ENCODE assay signal across 23 cellular contexts in genomic region chr6:95417856-95418255, GRCh38.
"Had no signal": no experiment of that assay in that cellular context is flagged by ENCODE, and none has a peak within 500 bp of the region (broad histone marks: within the 10 kb centered on the region; RNA-seq: fewer than 3 reads in every experiment).

No MANE protein-coding gene starts in this region.

- H3K4me1 ChIP-seq: breast epithelium had no signal

- DNase-seq: activated CD4-positive, alpha-beta T cell treated with anti-CD3 and anti-CD28 coated beads for 48 hours; activated CD4-positive, alpha-beta T cell treated with anti-CD3 and anti-CD28 coated beads, Interleukin-2, amount 50 U/mL, for 4 hours; activated CD4-positive, CD25-positive, alpha-beta regulatory T cell treated with anti-CD3 and anti-CD28 coated beads, Interleukin-2, amount 50 U/mL, for 72 hours; activated CD8-positive, alpha-beta memory T cell treated with anti-CD3 and anti-CD28 coated beads, Interleukin-2, amount 50 U/mL, for 48 hours; activated CD8-positive, alpha-beta T cell treated with anti-CD3 and anti-CD28 coated beads, Interleukin-2, amount 10 ng/mL, durations not matched to agents 7 days and 5 days; activated naive CD4-positive, alpha-beta T cell treated with anti-CD3 and anti-CD28 coated beads, Interleukin-2, amount 50 U/mL, for 16 hours; activated naive CD8-positive, alpha-beta T cell treated with anti-CD3 and anti-CD28 coated beads, Interleukin-2, amount 10 ng/mL, durations not matched to agents 7 days and 5 days; activated T-cell treated with anti-CD3 and anti-CD28 coated beads, Interleukin-2, amount 50 U/mL, for 1 hour; aorta; central memory CD4-positive, alpha-beta T cell; KG1; NCI-H1048; NCI-H1694; NCI-H2029; NCI-H2171; NCI-H345; NCI-H510A; NCI-H526 treated with DMSO at 0.1 percent for 48 hours; SIG-M5; T-helper 17 cell; T-helper 9 cell had no signal

- H3K36me3 ChIP-seq: breast epithelium had no signal

- ATAC-seq: activated CD8-positive, alpha-beta T cell treated with anti-CD3 and anti-CD28 coated beads, Interleukin-2, amount 10 ng/mL, durations not matched to agents 7 days and 5 days; T-helper 17 cell; WTC11 had no signal

- H3K27ac ChIP-seq: breast epithelium had no signal

- H3K4me3 ChIP-seq: breast epithelium had no signal

- H3K27me3 ChIP-seq: breast epithelium had no signal
